ENCODE assay signal across 8 cellular contexts in the genomic region with DNA sequence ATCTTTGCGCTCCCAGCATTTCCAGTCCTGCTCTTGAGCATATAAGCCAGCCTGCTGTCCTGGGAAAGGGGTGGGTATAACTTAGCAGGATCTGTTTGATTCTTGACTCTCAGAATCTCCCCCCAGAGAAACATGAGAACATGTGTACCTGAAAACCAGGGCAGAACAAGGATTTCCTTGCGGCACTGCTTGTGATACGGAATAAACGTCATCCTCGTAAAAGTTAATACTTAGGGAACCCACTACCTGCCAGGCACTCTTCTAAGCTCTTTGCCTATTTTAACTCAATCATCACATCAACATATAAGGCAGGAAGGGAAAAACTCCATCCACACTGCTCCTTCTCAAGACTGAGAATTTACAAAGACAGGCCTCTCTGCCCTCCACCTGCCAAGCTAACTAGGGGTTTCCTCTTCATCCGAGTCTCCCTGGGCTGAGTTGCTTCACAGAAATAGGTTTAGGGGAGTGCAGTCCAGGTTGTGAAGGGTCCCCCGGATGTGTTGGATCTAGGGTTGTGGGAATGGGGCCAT. TPM values are rescaled to one million over a fixed set of nuclear protein-coding genes. Genes with fewer than 3 reads are reported as not detected.
DNase-seq lines count a peak whose midpoint lies in the region; ATAC-seq and TF ChIP-seq lines count a peak whose summit lies in the region.

No MANE protein-coding gene starts in this region.

- H3K27ac Mint-ChIP-seq in H9 (peak overlapping the region; percentile 8 to 95 (median 59); a peak in 4 of 7 replicates), WTC11 (peak overlapping the region; percentile 91)

- H4K91ac ChIP-seq in H9 (ENCODE audit: insufficient read length, low read depth, low read length), result no peak overlapping the region

- no peak overlapping the region for H3K23ac ChIP-seq in H9 (ENCODE audit: insufficient read length, low read depth, low read length)

- DNase-seq in H9 (no peak), WTC11 (ENCODE audit: low spot score) (no peak), NCI-H748 (lab: John Stamatoyannopoulos, UW; ENCODE audit: unreplicated experiment) (no peak), 8988T (no peak), activated gamma-delta T cell treated with Interleukin-2 at 50 U/mL for 16 hours (no peak)
- no peak for DNase-seq in activated CD4-positive, alpha-beta T cell treated with anti-CD3 and anti-CD28 coated beads, Interleukin-2, amount 50 U/mL, for 4 hours

- H3K27me3 Mint-ChIP-seq in H9 (ENCODE audit: low read depth) (no peaks in the 10 kb centered on the region), WTC11 (ENCODE audit: low read depth) (no peaks in the 10 kb centered on the region)

- no peak overlapping the region for H3T11ph ChIP-seq in H9 (ENCODE audit: low read length)

- CTCF ChIA-PET in WTC11 (lab: Charles Lee), result interaction anchor here (1.2 to 1.4 kb wide), 2 partner anchors 22 to 69 kb away, joined by 3 to 5 read pairs; partner anchors contain the start of gene PRKCSH

- no peak for TF ChIP-seq EP300 in gastroesophageal sphincter (IDR thresholded peaks at IDR 0.05)

- H2BK15ac ChIP-seq in H9 (ENCODE audit: low read depth, low read length), result no peak overlapping the region

- WGBS in H9 (ENCODE audit: extremely low coverage, insufficient read length, low lambda C conversion rate), result no CpG with 5 or more reads among the region's 7 CpGs
- WGBS in gastroesophageal sphincter (ENCODE audit: low coverage in 1 of 2), 2 donors, result 13 to 46% methylated on average over 4 to 6 of the region's 7 CpGs

- H3K9me3 Mint-ChIP-seq in H9 (no peaks in the 10 kb centered on the region), WTC11 (no peaks in the 10 kb centered on the region)

- peaks cover 5% of the 10 kb centered on the region for H3K23me2 ChIP-seq in H9 (ENCODE audit: insufficient read length, low read depth, low read length, poor library complexity, severe bottlenecking)

- H2BK120ac ChIP-seq in H9 (ENCODE audit: low read depth, low read length, poor library complexity, severe bottlenecking), result no peak overlapping the region

- no peaks in the 10 kb centered on the region for H3K9me3 ChIP-seq in H9 (ENCODE audit: control insufficient read depth, low read depth, low read length)
- H3K9me3 ChIP-seq in gastroesophageal sphincter, result no peaks in the 10 kb centered on the region

- POLR2A ChIA-PET in WTC11 (lab: Charles Lee), result no interaction called here

- H3K79me1 ChIP-seq in H9 (ENCODE audit: insufficient read depth, low read depth, low read length, poor library complexity, severe bottlenecking), result no peaks in the 10 kb centered on the region

- no peak overlapping the region for H2BK12ac ChIP-seq in H9 (ENCODE audit: insufficient read length, low read depth, low read length)

- H3K27me3 ChIP-seq in H9 (ENCODE audit: insufficient read depth, low read length) (no peaks in the 10 kb centered on the region), gastroesophageal sphincter (no peaks in the 10 kb centered on the region)

- no peak overlapping the region for H2AFZ ChIP-seq in H9 (ENCODE audit: low read length)

- H3K4me1 Mint-ChIP-seq in H9 (peaks cover 10 to 13% of the 10 kb centered on the region in 2 experiments), WTC11 (peaks cover 8% of the 10 kb centered on the region)

- no peak overlapping the region for H4K5ac ChIP-seq in H9 (ENCODE audit: insufficient read length, low read depth, low read length)

- ATAC-seq in WTC11 (no peak), gastroesophageal sphincter (no peak)

- H3K4me2 ChIP-seq in H9 (ENCODE audit: insufficient read depth, insufficient read length, low read length), result peak overlapping the region; percentile 56

- no peak overlapping the region for H2AK5ac ChIP-seq in H9 (ENCODE audit: insufficient read length, low read length)

- H2BK20ac ChIP-seq in H9 (ENCODE audit: low read depth, low read length, poor library complexity, severe bottlenecking), result no peak overlapping the region

- no peak overlapping the region for H2BK5ac ChIP-seq in H9 (ENCODE audit: insufficient read length, low read length)

- no peak overlapping the region for H3K56ac ChIP-seq in H9 (ENCODE audit: insufficient read length, low read depth, low read length)

- H3K36me3 Mint-ChIP-seq in H9 (ENCODE audit: insufficient read depth in 1 of 3, low read depth in 3 of 3) (peaks cover 0 to 2% (median 0%) of the 10 kb centered on the region in 3 experiments; a peak in 1 of 7 replicates), WTC11 (no peaks in the 10 kb centered on the region)

- H3K9ac ChIP-seq in H9 (ENCODE audit: extremely low read depth, insufficient read length, low read length), result peak overlapping the region; percentile 31

- H3K14ac ChIP-seq in H9 (ENCODE audit: insufficient read depth, low read length), result no peak overlapping the region

- H3K36me3 ChIP-seq in gastroesophageal sphincter, result peaks cover 0 to 37% of the 10 kb centered on the region in 2 donors

- no peak overlapping the region for H3K27ac ChIP-seq in H9 (ENCODE audit: insufficient read length, low read depth, low read length)
- H3K27ac ChIP-seq in gastroesophageal sphincter, result peak overlapping the region; percentile 54 to 98 (median 96)
- H3K27ac ChIP-seq in skin epidermis, result peak overlapping the region in 12 of 21 experiments; percentile 88 to 99 (median 97)

- TF ChIP-seq POLR2A in gastroesophageal sphincter (IDR thresholded peaks at IDR 0.05), result no peak

- H3K4me1 ChIP-seq in H9 (ENCODE audit: insufficient read depth, low read length) (no peaks in the 10 kb centered on the region), gastroesophageal sphincter (peaks cover 0 to 19% (median 5%) of the 10 kb centered on the region in 3 donors)

- H3K18ac ChIP-seq in H9 (ENCODE audit: insufficient read length, low read depth, low read length), result no peak overlapping the region

- H3K4me3 ChIP-seq in gastroesophageal sphincter, result peak overlapping the region; percentile 73 to 89
- H3K4me3 ChIP-seq in skin epidermis, result peak overlapping the region; percentile 81 to 99 (median 96)

- TF ChIP-seq CTCF in H9 (conservative IDR thresholded peaks at IDR 0.05) (no peak), WTC11 (IDR thresholded peaks at IDR 0.05) (no peak), gastroesophageal sphincter (IDR thresholded peaks at IDR 0.05) (no peak)

- H3K4me3 Mint-ChIP-seq in H9 (peak overlapping the region; percentile 81 to 90), WTC11 (peak overlapping the region; percentile 87)

- H4K8ac ChIP-seq in H9 (replicated peaks; ENCODE audit: insufficient read length, low read depth, low read length), result no peak overlapping the region

- H3K79me2 ChIP-seq in H9 (ENCODE audit: insufficient read depth, low read length), result no peaks in the 10 kb centered on the region

- no peak overlapping the region for H3K4ac ChIP-seq in H9 (ENCODE audit: low read depth, low read length)

- no peaks in the 10 kb centered on the region for H4K20me1 ChIP-seq in H9 (ENCODE audit: control insufficient read depth, insufficient read depth, insufficient read length)

TF ChIP-seq in WTC11, 78 proteins besides CTCF, POLR2A, EP300 and RAD21 (continues in another document):
- TF ChIP-seq, protein P1, sequence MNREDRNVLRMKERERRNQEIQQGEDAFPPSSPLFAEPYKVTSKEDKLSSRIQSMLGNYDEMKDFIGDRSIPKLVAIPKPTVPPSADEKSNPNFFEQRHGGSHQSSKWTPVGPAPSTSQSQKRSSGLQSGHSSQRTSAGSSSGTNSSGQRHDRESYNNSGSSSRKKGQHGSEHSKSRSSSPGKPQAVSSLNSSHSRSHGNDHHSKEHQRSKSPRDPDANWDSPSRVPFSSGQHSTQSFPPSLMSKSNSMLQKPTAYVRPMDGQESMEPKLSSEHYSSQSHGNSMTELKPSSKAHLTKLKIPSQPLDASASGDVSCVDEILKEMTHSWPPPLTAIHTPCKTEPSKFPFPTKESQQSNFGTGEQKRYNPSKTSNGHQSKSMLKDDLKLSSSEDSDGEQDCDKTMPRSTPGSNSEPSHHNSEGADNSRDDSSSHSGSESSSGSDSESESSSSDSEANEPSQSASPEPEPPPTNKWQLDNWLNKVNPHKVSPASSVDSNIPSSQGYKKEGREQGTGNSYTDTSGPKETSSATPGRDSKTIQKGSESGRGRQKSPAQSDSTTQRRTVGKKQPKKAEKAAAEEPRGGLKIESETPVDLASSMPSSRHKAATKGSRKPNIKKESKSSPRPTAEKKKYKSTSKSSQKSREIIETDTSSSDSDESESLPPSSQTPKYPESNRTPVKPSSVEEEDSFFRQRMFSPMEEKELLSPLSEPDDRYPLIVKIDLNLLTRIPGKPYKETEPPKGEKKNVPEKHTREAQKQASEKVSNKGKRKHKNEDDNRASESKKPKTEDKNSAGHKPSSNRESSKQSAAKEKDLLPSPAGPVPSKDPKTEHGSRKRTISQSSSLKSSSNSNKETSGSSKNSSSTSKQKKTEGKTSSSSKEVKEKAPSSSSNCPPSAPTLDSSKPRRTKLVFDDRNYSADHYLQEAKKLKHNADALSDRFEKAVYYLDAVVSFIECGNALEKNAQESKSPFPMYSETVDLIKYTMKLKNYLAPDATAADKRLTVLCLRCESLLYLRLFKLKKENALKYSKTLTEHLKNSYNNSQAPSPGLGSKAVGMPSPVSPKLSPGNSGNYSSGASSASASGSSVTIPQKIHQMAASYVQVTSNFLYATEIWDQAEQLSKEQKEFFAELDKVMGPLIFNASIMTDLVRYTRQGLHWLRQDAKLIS (CRISPR knock-in tag; IDR thresholded peaks at IDR 0.05; ENCODE audit: borderline replicate concordance), result no peak
- TF ChIP-seq ZNF232 (CRISPR knock-in tag; IDR thresholded peaks at IDR 0.05), result no peak
- TF ChIP-seq ATF1 (CRISPR knock-in tag; IDR thresholded peaks at IDR 0.05), result no peak
- TF ChIP-seq ZNF121 (CRISPR knock-in tag; IDR thresholded peaks at IDR 0.05), result no peak
- TF ChIP-seq ZNF423 (CRISPR knock-in tag; IDR thresholded peaks at IDR 0.05), result no peak
- TF ChIP-seq ZNF263 (CRISPR knock-in tag; IDR thresholded peaks at IDR 0.05; ENCODE audit: low read depth), result no peak
- no peak for TF ChIP-seq ZNF219 (CRISPR knock-in tag; IDR thresholded peaks at IDR 0.05; ENCODE audit: borderline replicate concordance)
- no peak for TF ChIP-seq FOXP1 (CRISPR knock-in tag; IDR thresholded peaks at IDR 0.05; ENCODE audit: borderline replicate concordance)
- no peak for TF ChIP-seq SP1 (CRISPR knock-in tag; conservative IDR thresholded peaks at IDR 0.05)

RNA-seq across cellular contexts. Expression of gene ZNF653, which starts 1.1 kb away (rescaled TPM):
- total RNA-seq in H9 (2021) (9.1 and 11.6 TPM in 2 replicates), WTC11 (2021) (10.3 to 13.4 TPM (median 11.5 TPM) in 3 replicates), gastroesophageal sphincter (10 to 100 TPM in 2 of 4 donors, 1 to 10 TPM in 2; 5.1 to 20.4 (median 10.6) TPM)

RNA-seq across cellular contexts. Expression of gene ELAVL3, which starts 23.7 kb away (rescaled TPM):
- total RNA-seq in H9 (2021) (1.2 and 1.4 TPM in 2 replicates), WTC11 (2021) (1.4 to 3.0 TPM (median 1.6 TPM) in 3 replicates), gastroesophageal sphincter (1 to 10 TPM in 1 of 4 donors, under 1 TPM in 2, not detected in 1; 0.04 to 3.3 (median 0.27) TPM)

RNA-seq across cellular contexts. Expression of gene ECSIT, which starts 24.4 kb away (rescaled TPM):
- total RNA-seq in H9 (2021), result 40.0 and 42.4 TPM in 2 replicates
- total RNA-seq in WTC11 (2021), result 56.4 to 64.1 TPM (median 61.7 TPM) in 3 replicates
- total RNA-seq in gastroesophageal sphincter, result 10 to 100 TPM; 50.1 to 88.3 (median 65.2) TPM

RNA-seq across cellular contexts. Expression of gene CNN1, which starts 34.1 kb away (rescaled TPM):
- total RNA-seq in H9 (2021) (15.7 and 17.9 TPM in 2 replicates), WTC11 (2021) (16.0 to 18.0 TPM (median 17.4 TPM) in 3 replicates), gastroesophageal sphincter (1,000 to 10,000 TPM; 2,283 to 3,774 (median 3,072) TPM)

RNA-seq across cellular contexts. Expression of gene ELOF1, which starts 54.5 kb away (rescaled TPM):
- 84.9 and 88.6 TPM in 2 replicates for total RNA-seq in H9 (2021)
- total RNA-seq in WTC11 (2021), result 70.9 to 86.0 TPM (median 73.4 TPM) in 3 replicates
- total RNA-seq in gastroesophageal sphincter, result 10 to 100 TPM; 19.1 to 49.4 (median 32.0) TPM
